29 cellular contexts compared by ENCODE assay signal in the genomic region with DNA sequence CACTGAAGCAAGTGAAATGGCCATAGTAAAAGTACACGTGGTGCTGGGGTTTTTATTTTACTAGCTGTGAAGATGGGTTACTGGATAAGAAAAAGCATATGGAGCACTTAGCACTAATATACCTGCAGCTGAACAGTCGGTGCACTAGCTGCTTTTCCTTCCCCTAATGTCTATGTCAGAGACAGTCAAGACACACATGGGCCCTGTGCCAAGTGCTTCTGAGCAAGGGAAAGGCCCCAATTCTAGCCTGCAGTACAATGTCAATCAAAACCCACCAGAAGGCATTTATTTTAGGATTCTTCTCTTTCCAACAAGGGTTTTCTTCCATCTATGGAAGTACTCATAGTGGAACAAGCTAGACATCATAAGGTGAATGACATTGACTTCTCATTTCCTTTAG.
"Had no signal": no experiment of that assay in that cellular context is flagged by ENCODE, and none has a peak within 500 bp of the region (broad histone marks: within the 10 kb centered on the region; RNA-seq: fewer than 3 reads in every experiment).

No MANE protein-coding gene starts in this region.

- H3K36me3 ChIP-seq: brain microvascular endothelial cell, SJCRH30, WERI-Rb-1 had no signal

- DNase-seq: activated CD4-positive, alpha-beta T cell treated with anti-CD3 and anti-CD28 coated beads for 1 hour; activated CD4-positive, alpha-beta T cell treated with anti-CD3 and anti-CD28 coated beads for 48 hours; activated CD4-positive, alpha-beta T cell treated with anti-CD3 and anti-CD28 coated beads, Interleukin-2, amount 50 U/mL, for 4 hours; activated CD4-positive, CD25-positive, alpha-beta regulatory T cell; activated CD8-positive, alpha-beta T cell treated with anti-CD3 and anti-CD28 coated beads for 36 hours; activated effector memory CD4-positive, alpha-beta T cell treated with anti-CD3 and anti-CD28 coated beads, Interleukin-2, amount 50 U/mL, for 16 hours; activated naive CD4-positive, alpha-beta T cell; activated naive CD4-positive, alpha-beta T cell treated with anti-CD3 and anti-CD28 coated beads, Interleukin-2, amount 50 U/mL, for 16 hours; activated naive CD8-positive, alpha-beta T cell treated with anti-CD3 and anti-CD28 coated beads for 36 hours; activated T-cell treated with anti-CD3 and anti-CD28 coated beads, Interleukin-2, amount 50 U/mL, for 1 hour; activated T-cell treated with anti-CD3 and anti-CD28 coated beads, Interleukin-2, amount 50 U/mL, for 72 hours; amniotic stem cell; aorta; brain microvascular endothelial cell; central memory CD4-positive, alpha-beta T cell; MM.1S; MV-4-11; NCI-H1092; NCI-H1436 treated with DMSO at 0.1 percent for 48 hours; NCI-H187 treated with DMSO at 0.1 percent for 48 hours; NCI-H2081; NCI-H345; NCI-H774; SHP77; SJCRH30; T1000; WERI-Rb-1 had no signal

- H3K4me1 ChIP-seq: SJCRH30 had no signal

- H3K27me3 ChIP-seq: brain microvascular endothelial cell, SJCRH30 had no signal

- H3K9me3 ChIP-seq: SJCRH30 had no signal

- H3K27ac ChIP-seq: brain microvascular endothelial cell, KMS-11, SJCRH30, SK-N-MC, WERI-Rb-1 had no signal

- H3K4me3 ChIP-seq: SJCRH30, SK-N-MC had no signal
